Comparison of ENCODE assay signal across 1 cellular context in the genomic region with DNA sequence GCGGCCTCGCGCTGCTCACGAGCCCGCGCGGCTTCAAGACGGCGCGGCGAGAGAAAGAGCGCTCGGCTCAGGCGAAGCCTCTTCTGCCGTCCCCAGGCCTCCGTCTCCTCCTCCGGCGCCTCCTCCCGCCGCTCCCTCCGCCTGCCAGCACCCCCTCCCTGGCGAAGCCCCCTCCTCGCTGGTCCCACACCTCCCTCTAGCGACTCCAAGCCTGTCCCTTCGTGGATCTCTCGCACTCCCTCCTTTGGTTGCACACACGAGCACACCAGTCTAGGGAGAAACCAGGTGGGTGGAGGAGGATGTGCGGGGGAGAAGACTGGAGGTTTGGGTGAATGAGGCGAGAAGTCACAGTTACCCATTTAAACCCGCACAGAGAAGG.
TF ChIP-seq lines count a peak whose summit lies in the region.

A gene (minus strand): TSS at position 57 of the 379 bp plus-strand sequence. CDS start 670 bp downstream, outside the sequence.

TF ChIP-seq in H1, 55 proteins besides CTCF, POLR2A, EP300 and RAD21:
- TF ChIP-seq HDAC6 (IDR thresholded peaks at IDR 0.05; ENCODE audit: low read depth, low read length) (no peak), SUZ12 (IDR thresholded peaks at IDR 0.05; ENCODE audit: low read length) (0 out of 2 replicates have a peak, but pooled peaks have one; percentile 18), ASH2L (IDR thresholded peaks at IDR 0.05; ENCODE audit: low read length) (peak; percentile 34), RBBP5 (IDR thresholded peaks at IDR 0.05; ENCODE audit: borderline replicate concordance, low read depth, low read length) (peak; percentile 74; the same call in 1 of the 2 replicates), EZH2 (IDR thresholded peaks at IDR 0.05; ENCODE audit: low read depth, low read length, severe bottlenecking) (no peak), SIN3A (conservative IDR thresholded peaks at IDR 0.05 in 1 of 2, IDR thresholded peaks at IDR 0.05 in 1 of 2; ENCODE audit: low read depth in 1 of 2, low read length in 2 of 2) (peak in 1 of 2 experiments; percentile 23; a peak in 1 of 4 replicates), KDM4A (IDR thresholded peaks at IDR 0.05; ENCODE audit: low read depth, low read length, severe bottlenecking) (peak; percentile 62), TAF1 (IDR thresholded peaks at IDR 0.05; ENCODE audit: low read depth, low read length) (0 out of 2 replicates have a peak, but pooled peaks have one; percentile 45)
- TF ChIP-seq, protein P1, sequence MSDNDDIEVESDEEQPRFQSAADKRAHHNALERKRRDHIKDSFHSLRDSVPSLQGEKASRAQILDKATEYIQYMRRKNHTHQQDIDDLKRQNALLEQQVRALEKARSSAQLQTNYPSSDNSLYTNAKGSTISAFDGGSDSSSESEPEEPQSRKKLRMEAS (IDR thresholded peaks at IDR 0.05) = peak; percentile 69
